In the genomic region with DNA sequence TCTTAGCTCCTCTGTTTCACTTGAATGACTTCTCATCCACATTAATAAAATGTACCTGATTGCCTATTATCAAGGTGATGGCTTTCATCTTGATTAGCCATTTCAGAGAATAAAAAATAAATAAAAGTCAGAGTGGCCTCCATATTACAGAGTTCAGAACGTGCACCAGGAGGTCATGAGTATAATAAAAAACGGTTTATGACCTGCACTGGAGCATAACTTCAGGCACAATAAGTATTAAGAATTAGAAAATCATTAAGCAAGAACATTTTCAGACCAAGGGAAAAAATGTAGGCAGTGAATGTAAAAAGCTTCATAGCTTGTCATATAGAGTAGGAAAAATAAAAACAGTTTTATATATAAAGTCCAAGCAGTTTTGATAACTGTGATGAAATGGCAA, we compare ENCODE assay signal across 2 cellular contexts.
TF ChIP-seq lines count a peak whose summit lies in the region.

No MANE protein-coding gene starts in this region.

TF ChIP-seq in HepG2, 621 proteins besides CTCF, POLR2A, EP300 and RAD21:
- TF ChIP-seq SOX5 (CRISPR knock-in tag; IDR thresholded peaks at IDR 0.05; ENCODE audit: borderline replicate concordance) = 0 out of 2 replicates have a peak, but pooled peaks have one; percentile 11
- TF ChIP-seq CBX2 (IDR thresholded peaks at IDR 0.05; ENCODE audit: low read depth, low read length) = no peak
- no peak for TF ChIP-seq CBX2 (CRISPR knock-in tag; IDR thresholded peaks at IDR 0.05; ENCODE audit: low read depth)

TF ChIP-seq in neural cell, 6 proteins besides CTCF, POLR2A, EP300 and RAD21:
- TF ChIP-seq, protein P1, sequence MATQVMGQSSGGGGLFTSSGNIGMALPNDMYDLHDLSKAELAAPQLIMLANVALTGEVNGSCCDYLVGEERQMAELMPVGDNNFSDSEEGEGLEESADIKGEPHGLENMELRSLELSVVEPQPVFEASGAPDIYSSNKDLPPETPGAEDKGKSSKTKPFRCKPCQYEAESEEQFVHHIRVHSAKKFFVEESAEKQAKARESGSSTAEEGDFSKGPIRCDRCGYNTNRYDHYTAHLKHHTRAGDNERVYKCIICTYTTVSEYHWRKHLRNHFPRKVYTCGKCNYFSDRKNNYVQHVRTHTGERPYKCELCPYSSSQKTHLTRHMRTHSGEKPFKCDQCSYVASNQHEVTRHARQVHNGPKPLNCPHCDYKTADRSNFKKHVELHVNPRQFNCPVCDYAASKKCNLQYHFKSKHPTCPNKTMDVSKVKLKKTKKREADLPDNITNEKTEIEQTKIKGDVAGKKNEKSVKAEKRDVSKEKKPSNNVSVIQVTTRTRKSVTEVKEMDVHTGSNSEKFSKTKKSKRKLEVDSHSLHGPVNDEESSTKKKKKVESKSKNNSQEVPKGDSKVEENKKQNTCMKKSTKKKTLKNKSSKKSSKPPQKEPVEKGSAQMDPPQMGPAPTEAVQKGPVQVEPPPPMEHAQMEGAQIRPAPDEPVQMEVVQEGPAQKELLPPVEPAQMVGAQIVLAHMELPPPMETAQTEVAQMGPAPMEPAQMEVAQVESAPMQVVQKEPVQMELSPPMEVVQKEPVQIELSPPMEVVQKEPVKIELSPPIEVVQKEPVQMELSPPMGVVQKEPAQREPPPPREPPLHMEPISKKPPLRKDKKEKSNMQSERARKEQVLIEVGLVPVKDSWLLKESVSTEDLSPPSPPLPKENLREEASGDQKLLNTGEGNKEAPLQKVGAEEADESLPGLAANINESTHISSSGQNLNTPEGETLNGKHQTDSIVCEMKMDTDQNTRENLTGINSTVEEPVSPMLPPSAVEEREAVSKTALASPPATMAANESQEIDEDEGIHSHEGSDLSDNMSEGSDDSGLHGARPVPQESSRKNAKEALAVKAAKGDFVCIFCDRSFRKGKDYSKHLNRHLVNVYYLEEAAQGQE (IDR thresholded peaks at IDR 0.05; ENCODE audit: borderline replicate concordance) = no peak
- TF ChIP-seq POLR2AphosphoS5 (IDR thresholded peaks at IDR 0.05) (no peak), EZH2 (IDR thresholded peaks at IDR 0.05; ENCODE audit: borderline replicate concordance, insufficient read depth, low read length, poor library complexity, severe bottlenecking) (no peak), TAF1 (IDR thresholded peaks at IDR 0.05; ENCODE audit: low read depth) (no peak), SMC3 (conservative IDR thresholded peaks at IDR 0.05; ENCODE audit: poor library complexity) (no peak), MXI1 (conservative IDR thresholded peaks at IDR 0.05; ENCODE audit: poor library complexity, severe bottlenecking) (no peak)
